Comparison of ENCODE assay signal across 13 cellular contexts in genomic region chr6:42571611-42572342, GRCh38. TPM values are rescaled to one million over a fixed set of nuclear protein-coding genes. Genes with fewer than 3 reads are reported as not detected.
DNase-seq lines count a peak whose midpoint lies in the region; ATAC-seq and TF ChIP-seq lines count a peak whose summit lies in the region.
"Had no signal": no experiment of that assay in that cellular context is flagged by ENCODE, and none has a peak within 500 bp of the region (broad histone marks: within the 10 kb centered on the region; RNA-seq: fewer than 3 reads in every experiment).

No MANE protein-coding gene starts in this region.

- H3K4me1 Mint-ChIP-seq in memory B cell (peaks cover 15% of the 10 kb centered on the region), mesothelial cell of epicardium (peaks cover 2% of the 10 kb centered on the region), chondrocyte (ENCODE audit: low read depth) (peaks cover 30% of the 10 kb centered on the region)

- peaks cover 13% of the 10 kb centered on the region for H3K36me3 Mint-ChIP-seq in memory B cell
- H3K36me3 Mint-ChIP-seq in mesothelial cell of epicardium = peaks cover 13% of the 10 kb centered on the region
- peaks cover 8% of the 10 kb centered on the region for H3K36me3 Mint-ChIP-seq in chondrocyte (ENCODE audit: low read depth)

- TF ChIP-seq CTCF in mesothelial cell of epicardium (IDR thresholded peaks at IDR 0.05; ENCODE audit: unreplicated experiment) (no peak), chondrocyte (IDR thresholded peaks at IDR 0.05) (no peak)

- H3K4me3 Mint-ChIP-seq in memory B cell (no peak overlapping the region), mesothelial cell of epicardium (no peak overlapping the region), chondrocyte (ENCODE audit: unreplicated experiment) (no peak overlapping the region)
- H3K4me3 Mint-ChIP-seq: WTC11 had no signal

- DNase-seq in LHCN-M2 (ENCODE audit: low read depth) (peak; percentile 25), memory B cell (ENCODE audit: low spot score in 2 of 2) (no peak), mesothelial cell of epicardium (ENCODE audit: low spot score in 2 of 2, unreplicated experiment in 2 of 2) (no peak), chondrocyte (ENCODE audit: low spot score) (no peak), GDM1 (lab: John Stamatoyannopoulos, UW) (no peak), NCI-H345 (lab: John Stamatoyannopoulos, UW) (no peak)
- DNase-seq: cerebellar nuclear complex, islet precursor cell, NCI-H526, testis had no signal

- H3K27ac Mint-ChIP-seq in memory B cell (peak overlapping the region; percentile 49), mesothelial cell of epicardium (no peak overlapping the region), chondrocyte (ENCODE audit: unreplicated experiment) (no peak overlapping the region)
- H3K27ac Mint-ChIP-seq: WTC11 had no signal

- H3K9me3 Mint-ChIP-seq in memory B cell = no peaks in the 10 kb centered on the region
- no peaks in the 10 kb centered on the region for H3K9me3 Mint-ChIP-seq in mesothelial cell of epicardium
- H3K9me3 Mint-ChIP-seq in chondrocyte (ENCODE audit: low read depth) = no peaks in the 10 kb centered on the region
- H3K9me3 Mint-ChIP-seq: WTC11 had no signal

- H3K27me3 Mint-ChIP-seq in memory B cell (no peaks in the 10 kb centered on the region), mesothelial cell of epicardium (ENCODE audit: low read depth) (no peaks in the 10 kb centered on the region), chondrocyte (ENCODE audit: low read depth) (no peaks in the 10 kb centered on the region)

- ATAC-seq in GM18511 (IDR thresholded peaks at IDR 0.05; ENCODE audit: unreplicated experiment) (peak; percentile 32), GM21737 (IDR thresholded peaks at IDR 0.05; ENCODE audit: unreplicated experiment) (peak; percentile 31), memory B cell (ENCODE audit: low read depth) (no peak)
- ATAC-seq: WTC11 had no signal

RNA-seq across cellular contexts. Expression of gene UBR2, which starts 7.9 kb away (rescaled TPM):
- total RNA-seq in LHCN-M2 (2014; rRNA removed) = 16.8 and 19.2 TPM in 2 replicates
- polyA plus RNA-seq in LHCN-M2 (2012) = 4.7 TPM
- 26.8 to 28.4 TPM (median 28.2 TPM) in 3 replicates for total RNA-seq in mesothelial cell of epicardium
- total RNA-seq in chondrocyte = 20.9 to 25.7 TPM (median 20.9 TPM) in 3 replicates
